ENCODE assay signal across 8 cellular contexts in genomic region chr1:29236993-29237905, GRCh38. TPM values are rescaled to one million over a fixed set of nuclear protein-coding genes. Genes with fewer than 3 reads are reported as not detected.
DNase-seq lines count a peak whose midpoint lies in the region; ATAC-seq and TF ChIP-seq lines count a peak whose summit lies in the region.

No MANE protein-coding gene starts in this region.

- intact Hi-C loops in Panc1 (cut with micrococcal nuclease; ENCODE audit: unreplicated experiment) = loop anchor here (5.0 to 10.0 kb wide), 2 partner anchors 468 to 1470 kb away; no protein-coding TSS in a partner anchor

- peaks cover 55% of the 10 kb centered on the region for H3K27me3 Mint-ChIP-seq in stimulated activated naive CD8-positive, alpha-beta T cell treated with anti-CD3 and anti-CD28 coated beads, Interleukin-15, Interleukin-2, amounts not matched to agents 100 ng/mL and 50 ng/mL, for 24 hours

- peak overlapping the region; percentile 27 to 54 for H3K4me3 ChIP-seq in Panc1 (ENCODE audit: low read depth in 2 of 2, low read length in 2 of 2)

- TF ChIP-seq CTCF in Panc1 (IDR thresholded peaks at IDR 0.05) = peak; percentile 6; the same call in 1 of the 2 replicates

- BruUV-seq in Panc1 (replicated peaks; lab: Mats Ljungman, UMichigan) = no TSS peak

- DNase-seq in NCI-H2196 (lab: John Stamatoyannopoulos, UW; ENCODE audit: unreplicated experiment) (peak; percentile 28), NCI-H2196 treated with DMSO at 0.1 percent for 48 hours (lab: John Stamatoyannopoulos, UW; ENCODE audit: unreplicated experiment) (no peak), Panc1 (ENCODE audit: low read depth, low spot score) (no peak), cerebellum (ENCODE audit: low spot score) (peak; percentile 31), kidney tubule cell (ENCODE audit: low spot score) (peak; percentile 46)

- H3K4me1 Mint-ChIP-seq in stimulated activated naive CD8-positive, alpha-beta T cell treated with anti-CD3 and anti-CD28 coated beads, Interleukin-15, Interleukin-2, amounts not matched to agents 100 ng/mL and 50 ng/mL, for 24 hours (ENCODE audit: low read depth) = peaks cover 22% of the 10 kb centered on the region

- peaks cover 6% of the 10 kb centered on the region for H3K4me1 ChIP-seq in Panc1 (ENCODE audit: control insufficient read depth, insufficient read depth, low read length)

- H3K27ac ChIP-seq in Panc1 (ENCODE audit: low read length) = no peak overlapping the region

- ATAC-seq in Panc1 = peak; percentile 33
- no peak for ATAC-seq in GM21526 (IDR thresholded peaks at IDR 0.05; ENCODE audit: low FRiP score, unreplicated experiment)
- ATAC-seq in HG02763 (IDR thresholded peaks at IDR 0.05; ENCODE audit: unreplicated experiment) = no peak

- H3K27me3 ChIP-seq in Panc1 (ENCODE audit: control insufficient read depth, insufficient read depth, low read length) = peaks cover 6% of the 10 kb centered on the region

- no peaks in the 10 kb centered on the region for H3K9me3 Mint-ChIP-seq in stimulated activated naive CD8-positive, alpha-beta T cell treated with anti-CD3 and anti-CD28 coated beads, Interleukin-15, Interleukin-2, amounts not matched to agents 100 ng/mL and 50 ng/mL, for 24 hours

- H3K36me3 Mint-ChIP-seq in stimulated activated naive CD8-positive, alpha-beta T cell treated with anti-CD3 and anti-CD28 coated beads, Interleukin-15, Interleukin-2, amounts not matched to agents 100 ng/mL and 50 ng/mL, for 24 hours (ENCODE audit: low read depth) = no peaks in the 10 kb centered on the region

- in situ Hi-C loops in Panc1 (cut with HindIII; ENCODE audit: low pct_unique_long_range_greater_than_20kb, low sequenced_read_pairs) = no loop called here

- peak overlapping the region; percentile 18 for H3K27ac Mint-ChIP-seq in stimulated activated naive CD8-positive, alpha-beta T cell treated with anti-CD3 and anti-CD28 coated beads, Interleukin-15, Interleukin-2, amounts not matched to agents 100 ng/mL and 50 ng/mL, for 24 hours

- peak overlapping the region; percentile 80 for H3K4me3 Mint-ChIP-seq in stimulated activated naive CD8-positive, alpha-beta T cell treated with anti-CD3 and anti-CD28 coated beads, Interleukin-15, Interleukin-2, amounts not matched to agents 100 ng/mL and 50 ng/mL, for 24 hours

- H3K9me3 ChIP-seq in Panc1 (ENCODE audit: control insufficient read depth, insufficient read depth, low read depth, low read length) = no peaks in the 10 kb centered on the region

- CTCF ChIA-PET in Panc1 (lab: Charles Lee) = interaction anchor here (0.6 kb wide), 1 partner anchor 562 kb away, joined by 3 read pairs; no protein-coding TSS in a partner anchor

- H3K36me3 ChIP-seq in Panc1 (ENCODE audit: control insufficient read depth, insufficient read depth, low read length) = no peaks in the 10 kb centered on the region; the same call in 1 of the 2 replicates

- POLR2A ChIA-PET in Panc1 (lab: Charles Lee) = no interaction called here

RNA-seq across cellular contexts. Expression of gene PTPRU, which starts 0.9 kb away (rescaled TPM):
- 0.72 TPM for total RNA-seq in Panc1 (2021; ENCODE audit: unreplicated experiment)
- polyA plus RNA-seq in Panc1 (2012; ENCODE audit: insufficient read length) = 2.4 TPM
- 13.3 TPM for total RNA-seq in cerebellum

RNA-seq across cellular contexts. Expression of gene MECR, which starts 6.5 kb away (rescaled TPM):
- 25.7 TPM for total RNA-seq in Panc1 (2021; ENCODE audit: unreplicated experiment)
- 31.2 TPM for polyA plus RNA-seq in Panc1 (2012; ENCODE audit: insufficient read length)
- 18.9 TPM for total RNA-seq in cerebellum

RNA-seq across cellular contexts. Expression of gene SRSF4, which starts 55.5 kb away (rescaled TPM):
- total RNA-seq in Panc1 (2021; ENCODE audit: unreplicated experiment) (77.5 TPM), cerebellum (45.8 TPM)
- 76.8 TPM for polyA plus RNA-seq in Panc1 (2012; ENCODE audit: insufficient read length)

Comparison
In these comparisons a context has a peak if more than half of its experiments do, and no peak if none do; other contexts are left out.
1. DNase-seq: peak in NCI-H2196 (single experiment), cerebellum (single experiment) and kidney tubule cell (single experiment); none in NCI-H2196 treated with DMSO at 0.1 percent for 48 hours (single experiment) and Panc1 (single experiment).